Comparison of ENCODE assay signal across 8 cellular contexts in the genomic region with DNA sequence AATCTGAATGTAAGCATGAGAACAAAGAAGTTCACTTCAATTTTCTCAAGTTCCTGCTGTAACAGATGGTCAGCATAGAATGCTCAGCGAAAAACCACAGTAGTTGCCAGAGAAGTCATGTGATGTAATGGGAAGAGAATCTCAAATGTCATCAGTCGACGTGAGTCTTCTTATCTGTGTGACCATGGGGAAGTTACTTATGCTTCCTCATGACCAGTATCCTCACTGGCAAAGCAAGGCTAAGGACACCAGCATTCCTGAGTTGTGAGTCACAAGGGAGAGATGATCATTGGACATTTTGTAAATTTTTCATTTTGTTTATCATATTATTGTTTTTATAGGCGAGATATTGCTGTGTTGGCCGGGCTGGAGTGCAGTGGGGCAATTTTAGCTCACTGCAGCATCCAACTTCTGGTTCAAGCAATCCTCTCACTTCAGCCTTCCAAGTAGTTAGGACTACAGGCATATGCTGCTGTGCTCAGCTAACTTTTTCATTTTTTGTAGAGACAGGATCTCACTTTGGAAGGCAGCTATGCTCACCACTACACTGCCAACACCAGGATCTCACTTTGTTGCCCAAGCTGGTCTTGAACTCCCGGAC. TPM values are rescaled to one million over a fixed set of nuclear protein-coding genes. Genes with fewer than 3 reads are reported as not detected.
A peak's percentile ranks its signal among the peaks of the same experiment; 100 is the strongest.
DNase-seq lines count a peak whose midpoint lies in the region; FAIRE-seq and TF ChIP-seq lines count a peak whose summit lies in the region.

No MANE protein-coding gene starts in this region.

- no peak overlapping the region for H2BK20ac ChIP-seq in H1 (ENCODE audit: low read length)

- H4K20me1 ChIP-seq in H1 (replicated peaks in 1 of 2; ENCODE audit: control insufficient read depth in 1 of 2, insufficient read depth in 2 of 2, low read length in 2 of 2) = no peaks in the 10 kb centered on the region

- H3K27ac ChIP-seq in CD8-positive, alpha-beta memory T cell (ENCODE audit: low read depth, low read length) = peak overlapping the region; percentile 25
- H3K27ac ChIP-seq in H1 (ENCODE audit: low read depth, low read length) (no peak overlapping the region), neuronal stem cell (replicated peaks; ENCODE audit: low read length) (no peak overlapping the region)

- no peaks in the 10 kb centered on the region for H3K4me1 ChIP-seq in CD8-positive, alpha-beta memory T cell (ENCODE audit: insufficient read depth, low read length)
- no peaks in the 10 kb centered on the region for H3K4me1 ChIP-seq in H1 (replicated peaks in 1 of 4; ENCODE audit: control insufficient read depth in 3 of 4, insufficient read depth in 4 of 4, low read length in 3 of 4)
- H3K4me1 ChIP-seq in neuronal stem cell (ENCODE audit: control insufficient read depth in 2 of 2, insufficient read depth in 1 of 2, low read depth in 1 of 2, low read length in 2 of 2) = no peaks in the 10 kb centered on the region

- H2BK15ac ChIP-seq in H1 (ENCODE audit: low read length) (no peak overlapping the region), neuronal stem cell (ENCODE audit: low read length) (no peak overlapping the region)

- no peak overlapping the region for H3K4me3 Mint-ChIP-seq in CD8-positive, alpha-beta memory T cell
- H3K4me3 Mint-ChIP-seq in HFFc6 = peak overlapping the region; percentile 31

- TF ChIP-seq CTCF in HFFc6 (IDR thresholded peaks at IDR 0.05) (no peak), H1 (IDR thresholded peaks at IDR 0.05; ENCODE audit: control extremely low read depth in 1 of 3, insufficient read depth in 1 of 3, low read depth in 1 of 3, low read length in 3 of 3) (no peak)

- H3K18ac ChIP-seq in H1 (ENCODE audit: extremely low read depth, low read length) (no peak overlapping the region; the same call in 1 of the 2 replicates), neuronal stem cell (ENCODE audit: low read length) (no peak overlapping the region)

- no peaks in the 10 kb centered on the region for H3K36me3 ChIP-seq in CD8-positive, alpha-beta memory T cell (ENCODE audit: insufficient read depth, low read length)
- H3K36me3 ChIP-seq in H1 (ENCODE audit: control insufficient read depth in 2 of 4, insufficient read depth in 4 of 4, low read length in 3 of 4) (no peaks in the 10 kb centered on the region), neuronal stem cell (replicated peaks in 1 of 2; ENCODE audit: control insufficient read depth in 2 of 2, insufficient read depth in 2 of 2, low read length in 2 of 2) (no peaks in the 10 kb centered on the region)

- no peak overlapping the region for H2BK5ac ChIP-seq in H1 (ENCODE audit: low read depth, low read length)
- H2BK5ac ChIP-seq in neuronal stem cell (ENCODE audit: low read length) = no peak overlapping the region

- no peak overlapping the region for H3K27ac Mint-ChIP-seq in CD8-positive, alpha-beta memory T cell
- peak overlapping the region; percentile 87 for H3K27ac Mint-ChIP-seq in HFFc6

- FAIRE-seq in H1 (lab: Jason Lieb, UNC) = no peak

- no peak for TF ChIP-seq POLR2A in H1 (IDR thresholded peaks at IDR 0.05; ENCODE audit: control extremely low read depth in 1 of 2, low read depth in 2 of 2, low read length in 2 of 2)

- H3K23me2 ChIP-seq in H1 (ENCODE audit: low read depth, low read length) = no peaks in the 10 kb centered on the region; the same call in 1 of the 2 replicates

- 83% methylated on average over 6 of the region's 6 CpGs; no CpG with 5 or more reads in 1 of the 2 experiments for WGBS in H1 (ENCODE audit: extremely low coverage in 1 of 2, insufficient coverage in 1 of 2, insufficient read length in 1 of 2, insufficient replicate concordance in 2 of 2, low coverage in 1 of 2, low lambda C conversion rate in 2 of 2, missing lambda C conversion rate in 1 of 2), 2 experiments
- WGBS in neuronal stem cell (ENCODE audit: extremely low coverage in 2 of 2, insufficient read length in 2 of 2, insufficient replicate concordance in 1 of 2), 2 donors = no CpG with 5 or more reads among the region's 6 CpGs

- H4K91ac ChIP-seq in H1 (replicated peaks; ENCODE audit: insufficient read length, low read length) = no peak overlapping the region
- H4K91ac ChIP-seq in neuronal stem cell (ENCODE audit: low read depth, low read length, poor library complexity) = no peak overlapping the region

- H3K36me3 Mint-ChIP-seq in CD8-positive, alpha-beta memory T cell = no peaks in the 10 kb centered on the region
- no peaks in the 10 kb centered on the region; the same call in 1 of the 2 replicates for H3K36me3 Mint-ChIP-seq in HFFc6 (ENCODE audit: low read depth)

- no peak for DNase-seq in CD8-positive, alpha-beta memory T cell
- DNase-seq in HFFc6 (peak; percentile 97), NOMO-1 treated with dmso at 0.1 percent for 144 hours (lab: John Stamatoyannopoulos, UW; ENCODE audit: unreplicated experiment) (peak; percentile 72), H1 (ENCODE audit: low read depth in 1 of 2, low spot score in 2 of 2) (no peak), mucosa of gallbladder (ENCODE audit: low spot score) (peak; percentile 83), T-helper 9 cell (no peak), neuronal stem cell (ENCODE audit: low spot score) (no peak)
- DNase-seq in activated effector memory CD4-positive, alpha-beta T cell treated with anti-CD3 and anti-CD28 coated beads, Interleukin-2, amount 50 U/mL, for 16 hours = no peak

- no peak overlapping the region for H3K56ac ChIP-seq in H1 (replicated peaks; ENCODE audit: insufficient read length, low read depth, low read length)

- no peaks in the 10 kb centered on the region for H3K27me3 ChIP-seq in CD8-positive, alpha-beta memory T cell (ENCODE audit: insufficient read depth, low read length, poor library complexity, severe bottlenecking)
- H3K27me3 ChIP-seq in H1 (replicated peaks in 1 of 4; ENCODE audit: control insufficient read depth in 3 of 4, extremely low read depth in 1 of 4, insufficient read depth in 3 of 4, low read length in 3 of 4) (no peaks in the 10 kb centered on the region), neuronal stem cell (ENCODE audit: control insufficient read depth in 3 of 3, insufficient read depth in 3 of 3, low read depth in 1 of 3, low read length in 3 of 3) (no peaks in the 10 kb centered on the region)

- POLR2A ChIA-PET in CD8-positive, alpha-beta memory T cell (lab: Charles Lee) = interaction anchor here (0.7 kb wide), 1 partner anchor 117 kb away, joined by 4 read pairs; no protein-coding TSS in a partner anchor
- POLR2A ChIA-PET in H1 (lab: Charles Lee; ENCODE audit: partially characterized antibody) = no interaction called here

- TF ChIP-seq RAD21 in H1 (IDR thresholded peaks at IDR 0.05 in 1 of 2, conservative IDR thresholded peaks at IDR 0.05 in 1 of 2; ENCODE audit: low read depth in 2 of 2, low read length in 2 of 2) = no peak

- H3K9ac ChIP-seq in H1 (replicated peaks in 1 of 4; ENCODE audit: extremely low read depth in 1 of 4, low read depth in 3 of 4, low read length in 3 of 4) (no peak overlapping the region), neuronal stem cell (ENCODE audit: low read depth, low read length, poor library complexity) (no peak overlapping the region)

- CTCF ChIA-PET in CD8-positive, alpha-beta memory T cell (lab: Charles Lee) = no interaction called here
- CTCF ChIA-PET in H1 (lab: Charles Lee; ENCODE audit: partially characterized antibody) = interaction anchor here (0.5 to 1.5 kb wide), 2 partner anchors 13 to 736 kb away, joined by 3 to 5 read pairs; no protein-coding TSS in a partner anchor

- no peaks in the 10 kb centered on the region for H3K79me1 ChIP-seq in H1 (ENCODE audit: low read depth, low read length)
- H3K79me1 ChIP-seq in neuronal stem cell (ENCODE audit: low read depth, low read length) = no peaks in the 10 kb centered on the region

- no peaks in the 10 kb centered on the region for H3K79me2 ChIP-seq in H1 (ENCODE audit: control insufficient read depth in 1 of 2, insufficient read depth in 2 of 2, low read length in 2 of 2)

- H2AFZ ChIP-seq in H1 (ENCODE audit: low read length) (no peak overlapping the region; the same call in 1 of the 2 replicates), neuronal stem cell (ENCODE audit: low read length) (no peak overlapping the region)

- H3K4me3 ChIP-seq in CD8-positive, alpha-beta memory T cell (ENCODE audit: low read length) = no peak overlapping the region
- H3K4me3 ChIP-seq in H1 (ENCODE audit: extremely low read depth in 1 of 4, insufficient read depth in 2 of 4, low read depth in 3 of 4, low read length in 4 of 4) (no peak overlapping the region), neuronal stem cell (ENCODE audit: low read length in 2 of 2) (no peak overlapping the region)

- no peak for TF ChIP-seq EP300 in H1 (IDR thresholded peaks at IDR 0.05; ENCODE audit: borderline replicate concordance in 1 of 2, low read depth in 2 of 2, low read length in 2 of 2)

- H2BK12ac ChIP-seq in H1 (ENCODE audit: low read depth, low read length) (peak overlapping the region; percentile 71; the same call in 1 of the 2 replicates), neuronal stem cell (ENCODE audit: low read length) (no peak overlapping the region)

- no peak overlapping the region for H3K14ac ChIP-seq in H1 (ENCODE audit: insufficient read length)
- H3K14ac ChIP-seq in neuronal stem cell (ENCODE audit: low read length) = no peak overlapping the region

- no peak overlapping the region for H4K5ac ChIP-seq in H1 (ENCODE audit: insufficient read length, low read depth, low read length)

- H3K27me3 Mint-ChIP-seq in CD8-positive, alpha-beta memory T cell = no peaks in the 10 kb centered on the region
- H3K27me3 Mint-ChIP-seq in HFFc6 (ENCODE audit: insufficient read depth) = no peaks in the 10 kb centered on the region; the same call in 1 of the 2 replicates

- H3K4me1 Mint-ChIP-seq in CD8-positive, alpha-beta memory T cell = no peaks in the 10 kb centered on the region
- peaks cover 40% of the 10 kb centered on the region for H3K4me1 Mint-ChIP-seq in HFFc6 (ENCODE audit: low read depth)

- no peak overlapping the region for H3K4ac ChIP-seq in H1 (replicated peaks; ENCODE audit: insufficient read length, low read depth, low read length)
- no peak overlapping the region for H3K4ac ChIP-seq in neuronal stem cell (ENCODE audit: low read length)

- no peaks in the 10 kb centered on the region for H3K9me3 ChIP-seq in CD8-positive, alpha-beta memory T cell (ENCODE audit: low read length)
- H3K9me3 ChIP-seq in H1 (ENCODE audit: insufficient read depth in 2 of 2, low read depth in 1 of 2, low read length in 1 of 2) = no peaks in the 10 kb centered on the region
- no peaks in the 10 kb centered on the region for H3K9me3 ChIP-seq in neuronal stem cell (replicated peaks in 1 of 2; ENCODE audit: control insufficient read depth in 2 of 2, insufficient read depth in 1 of 2, low read depth in 1 of 2, low read length in 2 of 2)

- H4K8ac ChIP-seq in H1 (ENCODE audit: extremely low read depth, insufficient read depth, low read length) (no peak overlapping the region), neuronal stem cell (ENCODE audit: low read depth, low read length) (no peak overlapping the region)

- no peaks in the 10 kb centered on the region for H3K9me3 Mint-ChIP-seq in CD8-positive, alpha-beta memory T cell
- H3K9me3 Mint-ChIP-seq in HFFc6 = no peaks in the 10 kb centered on the region

- no peak overlapping the region for H3K23ac ChIP-seq in H1 (ENCODE audit: insufficient read length)
- H3K23ac ChIP-seq in neuronal stem cell (ENCODE audit: low read depth, low read length, poor library complexity) = no peak overlapping the region

- H2AK5ac ChIP-seq in H1 (ENCODE audit: low read depth, low read length) = no peak overlapping the region
- H2AK5ac ChIP-seq in neuronal stem cell (ENCODE audit: low read depth, low read length) = no peak overlapping the region

- H2BK120ac ChIP-seq in H1 (replicated peaks; ENCODE audit: low read depth, low read length) (no peak overlapping the region), neuronal stem cell (ENCODE audit: low read depth, low read length) (no peak overlapping the region)

- H3K4me2 ChIP-seq in H1 (ENCODE audit: insufficient read depth in 1 of 2, low read depth in 2 of 2, low read length in 2 of 2) (no peak overlapping the region), neuronal stem cell (ENCODE audit: insufficient read depth, low read length, poor library complexity, severe bottlenecking) (no peak overlapping the region)

RNA-seq across cellular contexts. Expression of gene SGK1, which starts 21.9 kb away (rescaled TPM):
- total RNA-seq in CD8-positive, alpha-beta memory T cell = 10 to 100 TPM; 36.5 to 36.7 TPM
- polyA plus RNA-seq in CD8-positive, alpha-beta memory T cell = 3.8 TPM
- 100 to 1,000 TPM in 4 of 6 experiments, 10 to 100 TPM in 2; 75.4 to 117 (median 104) TPM for total RNA-seq in HFFc6 (2021; fragmentation: NEBNext Ultra II Directional; extraction: Animal tissue kit (Norgen Biotek cat#: 25700))
- 18.4 and 18.6 TPM in 2 replicates for total RNA-seq in H1 (2021; fragmentation: NEBNext Ultra II Directional; extraction: Animal tissue kit (Norgen Biotek cat#: 25700))
- polyA plus RNA-seq in H1 (2011; rRNA removed) = 11.0 and 14.5 TPM in 2 replicates
- 12.9 TPM for polyA plus RNA-seq in H1 (2011; cell fraction: cytosol; rRNA removed)
- polyA plus RNA-seq in H1 (2011; cell fraction: nucleus; rRNA removed) = 18.0 TPM
- 10.9 to 13.4 TPM (median 11.5 TPM) in 4 replicates for polyA plus RNA-seq in H1 (2012, experiment 1 of 2)
- 3.7 TPM for polyA plus RNA-seq in H1 (2012, experiment 2 of 2)
- polyA plus RNA-seq in H1 (2013, experiment 1 of 2) = 10.5 TPM
- 11.0 TPM for polyA plus RNA-seq in H1 (2013, experiment 2 of 2)
- polyA minus RNA-seq in H1 (2011; rRNA and poly(A)+ RNA removed) = 19.2 and 24.3 TPM in 2 replicates
- polyA minus RNA-seq in H1 (2011; cell fraction: cytosol; rRNA and poly(A)+ RNA removed) = 12.1 TPM
- polyA minus RNA-seq in H1 (2011; cell fraction: nucleus; rRNA and poly(A)+ RNA removed) = 39.6 TPM
- total RNA-seq in mucosa of gallbladder = 220 TPM
- polyA plus RNA-seq in neuronal stem cell (2013, experiment 1 of 2) = 1.9 TPM
- polyA plus RNA-seq in neuronal stem cell (2013, experiment 2 of 2) = 1.6 TPM

Comparison
In these comparisons a context has a peak if more than half of its experiments do, and no peak if none do; other contexts are left out.
1. DNase-seq: peak in HFFc6 (single experiment), NOMO-1 treated with dmso at 0.1 percent for 144 hours (single experiment) and mucosa of gallbladder (single experiment); none in CD8-positive, alpha-beta memory T cell (0 of 5), H1 (0 of 2), activated effector memory CD4-positive, alpha-beta T cell treated with anti-CD3 and anti-CD28 coated beads, Interleukin-2, amount 50 U/mL, for 16 hours (single experiment), T-helper 9 cell (single experiment) and neuronal stem cell (single experiment).